ENCODE assay signal across 9 cellular contexts in the genomic region with DNA sequence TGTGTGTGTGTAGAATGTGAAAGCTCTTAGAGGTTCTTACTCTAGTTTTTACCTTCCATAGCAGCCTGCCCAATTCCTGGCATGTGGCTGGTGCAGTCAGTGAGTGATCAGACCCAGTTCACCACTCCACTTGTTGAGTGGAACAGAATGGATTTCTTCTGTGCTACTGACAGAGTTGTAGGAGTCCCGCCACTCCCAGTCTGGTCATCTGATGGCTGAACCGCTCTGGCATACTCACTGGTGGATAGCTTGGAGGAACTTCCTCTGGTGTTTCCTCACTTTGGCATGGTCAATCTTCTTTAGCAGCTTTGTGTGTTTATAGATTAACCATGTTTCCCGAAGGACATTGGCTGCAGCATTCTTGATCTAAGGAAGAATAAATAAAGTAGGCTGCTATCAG.
A peak's percentile ranks its signal among the peaks of the same experiment; 100 is the strongest.
DNase-seq lines count a peak whose midpoint lies in the region; ATAC-seq, FAIRE-seq and TF ChIP-seq lines count a peak whose summit lies in the region.
"Had no signal": no experiment of that assay in that cellular context is flagged by ENCODE, and none has a peak within 500 bp of the region (broad histone marks: within the 10 kb centered on the region; RNA-seq: fewer than 3 reads in every experiment).

No MANE protein-coding gene starts in this region.

- H3K27ac Mint-ChIP-seq in activated CD8-positive, alpha-beta T cell treated with anti-CD3 and anti-CD28 coated beads for 36 hours = no peak overlapping the region

- ATAC-seq in activated CD8-positive, alpha-beta T cell treated with anti-CD3 and anti-CD28 coated beads for 36 hours = peak; percentile 54
- ATAC-seq in GM21737 (IDR thresholded peaks at IDR 0.05; ENCODE audit: unreplicated experiment) = no peak

- POLR2A ChIA-PET in activated CD8-positive, alpha-beta T cell treated with anti-CD3 and anti-CD28 coated beads for 36 hours (lab: Charles Lee) = interaction anchor here (0.6 kb wide), 1 partner anchor 234 kb away, joined by 3 read pairs; no protein-coding TSS in a partner anchor

- H3K27me3 ChIP-seq in dorsolateral prefrontal cortex = no peaks in the 10 kb centered on the region
- H3K27me3 ChIP-seq: Peyer's patch had no signal

- H3K4me1 Mint-ChIP-seq in activated CD8-positive, alpha-beta T cell treated with anti-CD3 and anti-CD28 coated beads for 36 hours (ENCODE audit: low read depth) = peaks cover 9% of the 10 kb centered on the region

- CTCF ChIA-PET in activated CD8-positive, alpha-beta T cell treated with anti-CD3 and anti-CD28 coated beads for 36 hours (lab: Charles Lee) = interaction anchor here (1.2 to 1.5 kb wide), 2 partner anchors 155 to 164 kb away, joined by 4 to 7 read pairs; no protein-coding TSS in a partner anchor

- no peaks in the 10 kb centered on the region for H3K27me3 Mint-ChIP-seq in activated CD8-positive, alpha-beta T cell treated with anti-CD3 and anti-CD28 coated beads for 36 hours

- in situ Hi-C loops in Caki2 (cut with HindIII; ENCODE audit: low pct_unique_long_range_greater_than_20kb, low sequenced_read_pairs) = no loop called here

- peak; percentile 56 for DNase-seq in Caki2 (ENCODE audit: low read depth)
- peak; percentile 25 for DNase-seq in HTR-8/SVneo (ENCODE audit: insufficient read length, low spot score)
- DNase-seq in activated CD8-positive, alpha-beta T cell treated with anti-CD3 and anti-CD28 coated beads for 36 hours = peak; percentile 33
- peak; percentile 19 to 22 for DNase-seq in lung microvascular endothelial cell (ENCODE audit: low read depth in 2 of 2)
- no peak for DNase-seq in dorsolateral prefrontal cortex
- DNase-seq in activated CD4-positive, alpha-beta T cell treated with anti-CD3 and anti-CD28 coated beads, Interleukin-2, amount 50 U/mL, for 1 hour = no peak
- DNase-seq in GM10266 (ENCODE audit: extremely low spot score) = no peak
- DNase-seq: Peyer's patch had no signal

- no peak overlapping the region for H3K4me3 ChIP-seq in dorsolateral prefrontal cortex
- H3K4me3 ChIP-seq: Peyer's patch had no signal

- H3K4me3 Mint-ChIP-seq in activated CD8-positive, alpha-beta T cell treated with anti-CD3 and anti-CD28 coated beads for 36 hours = no peak overlapping the region

- no peaks in the 10 kb centered on the region for H3K9me3 Mint-ChIP-seq in activated CD8-positive, alpha-beta T cell treated with anti-CD3 and anti-CD28 coated beads for 36 hours

- TF ChIP-seq CTCF in activated CD8-positive, alpha-beta T cell treated with anti-CD3 and anti-CD28 coated beads for 36 hours (IDR thresholded peaks at IDR 0.05) = no peak
- TF ChIP-seq CTCF in dorsolateral prefrontal cortex (IDR thresholded peaks at IDR 0.05 in 54 of 56, conservative IDR thresholded peaks at IDR 0.05 in 2 of 56; ENCODE audit: low read depth in 1 of 56, partially characterized antibody in 56 of 56) (no peak), GM10266 (IDR thresholded peaks at IDR 0.05; ENCODE audit: control insufficient read depth, insufficient read depth, low read depth, missing control alignments) (no peak)

- intact Hi-C loops in activated CD8-positive, alpha-beta T cell treated with anti-CD3 and anti-CD28 coated beads for 36 hours (cut with micrococcal nuclease) = no loop called here
- intact Hi-C loops in dorsolateral prefrontal cortex (cut with DNase I) = no loop called here

- H3K27ac ChIP-seq in dorsolateral prefrontal cortex = no peak overlapping the region
- H3K27ac ChIP-seq: Peyer's patch had no signal

- no peak for FAIRE-seq in HTR-8/SVneo (lab: Jason Lieb, UNC)

- no peaks in the 10 kb centered on the region for H3K36me3 Mint-ChIP-seq in activated CD8-positive, alpha-beta T cell treated with anti-CD3 and anti-CD28 coated beads for 36 hours (ENCODE audit: low read depth)

Comparison
In these comparisons a context has a peak if more than half of its experiments do, and no peak if none do; other contexts are left out.
1. DNase-seq: peak in Caki2 (single experiment), HTR-8/SVneo (single experiment), activated CD8-positive, alpha-beta T cell treated with anti-CD3 and anti-CD28 coated beads for 36 hours (single experiment) and lung microvascular endothelial cell (2 of 2); none in dorsolateral prefrontal cortex (0 of 10), activated CD4-positive, alpha-beta T cell treated with anti-CD3 and anti-CD28 coated beads, Interleukin-2, amount 50 U/mL, for 1 hour (single experiment) and GM10266 (single experiment).